In genomic region chr6:164507197-164507957, GRCh38 we compare ENCODE assay signal across 1 cellular context.
TF ChIP-seq lines count a peak whose summit lies in the region.

No MANE protein-coding gene starts in this region.

TF ChIP-seq in GM12878, 131 proteins besides CTCF, POLR2A, EP300 and RAD21 (continued from another document and continues in another):
- peak; percentile 89 for TF ChIP-seq MEF2B (IDR thresholded peaks at IDR 0.05; ENCODE audit: partially characterized antibody, poor library complexity, severe bottlenecking)
- TF ChIP-seq, protein P1, sequence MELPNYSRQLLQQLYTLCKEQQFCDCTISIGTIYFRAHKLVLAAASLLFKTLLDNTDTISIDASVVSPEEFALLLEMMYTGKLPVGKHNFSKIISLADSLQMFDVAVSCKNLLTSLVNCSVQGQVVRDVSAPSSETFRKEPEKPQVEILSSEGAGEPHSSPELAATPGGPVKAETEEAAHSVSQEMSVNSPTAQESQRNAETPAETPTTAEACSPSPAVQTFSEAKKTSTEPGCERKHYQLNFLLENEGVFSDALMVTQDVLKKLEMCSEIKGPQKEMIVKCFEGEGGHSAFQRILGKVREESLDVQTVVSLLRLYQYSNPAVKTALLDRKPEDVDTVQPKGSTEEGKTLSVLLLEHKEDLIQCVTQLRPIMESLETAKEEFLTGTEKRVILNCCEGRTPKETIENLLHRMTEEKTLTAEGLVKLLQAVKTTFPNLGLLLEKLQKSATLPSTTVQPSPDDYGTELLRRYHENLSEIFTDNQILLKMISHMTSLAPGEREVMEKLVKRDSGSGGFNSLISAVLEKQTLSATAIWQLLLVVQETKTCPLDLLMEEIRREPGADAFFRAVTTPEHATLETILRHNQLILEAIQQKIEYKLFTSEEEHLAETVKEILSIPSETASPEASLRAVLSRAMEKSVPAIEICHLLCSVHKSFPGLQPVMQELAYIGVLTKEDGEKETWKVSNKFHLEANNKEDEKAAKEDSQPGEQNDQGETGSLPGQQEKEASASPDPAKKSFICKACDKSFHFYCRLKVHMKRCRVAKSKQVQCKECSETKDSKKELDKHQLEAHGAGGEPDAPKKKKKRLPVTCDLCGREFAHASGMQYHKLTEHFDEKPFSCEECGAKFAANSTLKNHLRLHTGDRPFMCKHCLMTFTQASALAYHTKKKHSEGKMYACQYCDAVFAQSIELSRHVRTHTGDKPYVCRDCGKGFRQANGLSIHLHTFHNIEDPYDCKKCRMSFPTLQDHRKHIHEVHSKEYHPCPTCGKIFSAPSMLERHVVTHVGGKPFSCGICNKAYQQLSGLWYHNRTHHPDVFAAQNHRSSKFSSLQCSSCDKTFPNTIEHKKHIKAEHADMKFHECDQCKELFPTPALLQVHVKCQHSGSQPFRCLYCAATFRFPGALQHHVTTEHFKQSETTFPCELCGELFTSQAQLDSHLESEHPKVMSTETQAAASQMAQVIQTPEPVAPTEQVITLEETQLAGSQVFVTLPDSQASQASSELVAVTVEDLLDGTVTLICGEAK (IDR thresholded peaks at IDR 0.05; ENCODE audit: borderline replicate concordance), result peak; percentile 77; the same call in 1 of the 2 replicates
- TF ChIP-seq TCF7 (IDR thresholded peaks at IDR 0.05; ENCODE audit: borderline replicate concordance), result no peak
- no peak for TF ChIP-seq GABPA (IDR thresholded peaks at IDR 0.05; ENCODE audit: low read depth)
- no peak for TF ChIP-seq HDAC6 (IDR thresholded peaks at IDR 0.05; ENCODE audit: unreplicated experiment)
- no peak for TF ChIP-seq HDAC2 (IDR thresholded peaks at IDR 0.05)
- TF ChIP-seq JUNB (IDR thresholded peaks at IDR 0.05), result peak; percentile 54
- no peak for TF ChIP-seq NRF1 (conservative IDR thresholded peaks at IDR 0.05; ENCODE audit: low read depth, low read length)
- peak; percentile 87 for TF ChIP-seq BACH1 (IDR thresholded peaks at IDR 0.05; ENCODE audit: borderline replicate concordance)
- TF ChIP-seq ZNF384 (IDR thresholded peaks at IDR 0.05; ENCODE audit: borderline replicate concordance, low read depth, low read length), result no peak
- TF ChIP-seq RELA (IDR thresholded peaks at IDR 0.05; ENCODE audit: borderline replicate concordance, partially characterized antibody), result no peak
- no peak for TF ChIP-seq SREBF2 (IDR thresholded peaks at IDR 0.05; ENCODE audit: low read length)
- peak; percentile 93 for TF ChIP-seq CBX5 (IDR thresholded peaks at IDR 0.05; ENCODE audit: low read depth)
- peak; percentile 70; the same call in 1 of the 2 replicates for TF ChIP-seq IRF4 (IDR thresholded peaks at IDR 0.05; ENCODE audit: low read depth, low read length)
- TF ChIP-seq BCL11A (IDR thresholded peaks at IDR 0.05; ENCODE audit: low read depth, low read length), result peak; percentile 81
- TF ChIP-seq HSF1 (IDR thresholded peaks at IDR 0.05; ENCODE audit: low read depth, low read length), result no peak
- peak; percentile 97 for TF ChIP-seq SKIL (IDR thresholded peaks at IDR 0.05; ENCODE audit: low read depth, poor library complexity, severe bottlenecking)
- TF ChIP-seq, protein P2, sequence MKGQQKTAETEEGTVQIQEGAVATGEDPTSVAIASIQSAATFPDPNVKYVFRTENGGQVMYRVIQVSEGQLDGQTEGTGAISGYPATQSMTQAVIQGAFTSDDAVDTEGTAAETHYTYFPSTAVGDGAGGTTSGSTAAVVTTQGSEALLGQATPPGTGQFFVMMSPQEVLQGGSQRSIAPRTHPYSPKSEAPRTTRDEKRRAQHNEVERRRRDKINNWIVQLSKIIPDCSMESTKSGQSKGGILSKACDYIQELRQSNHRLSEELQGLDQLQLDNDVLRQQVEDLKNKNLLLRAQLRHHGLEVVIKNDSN (IDR thresholded peaks at IDR 0.05; ENCODE audit: borderline replicate concordance, extremely low read length, insufficient read depth, low read depth, low read length), result no peak
- TF ChIP-seq RAD51 (IDR thresholded peaks at IDR 0.05), result no peak
- no peak for TF ChIP-seq ZNF274 (IDR thresholded peaks at IDR 0.05; ENCODE audit: insufficient read depth, insufficient read length)
- no peak for TF ChIP-seq REST (IDR thresholded peaks at IDR 0.05; ENCODE audit: low read depth, low read length)
- peak; percentile 94 for TF ChIP-seq NBN (IDR thresholded peaks at IDR 0.05)
- TF ChIP-seq, protein P3, sequence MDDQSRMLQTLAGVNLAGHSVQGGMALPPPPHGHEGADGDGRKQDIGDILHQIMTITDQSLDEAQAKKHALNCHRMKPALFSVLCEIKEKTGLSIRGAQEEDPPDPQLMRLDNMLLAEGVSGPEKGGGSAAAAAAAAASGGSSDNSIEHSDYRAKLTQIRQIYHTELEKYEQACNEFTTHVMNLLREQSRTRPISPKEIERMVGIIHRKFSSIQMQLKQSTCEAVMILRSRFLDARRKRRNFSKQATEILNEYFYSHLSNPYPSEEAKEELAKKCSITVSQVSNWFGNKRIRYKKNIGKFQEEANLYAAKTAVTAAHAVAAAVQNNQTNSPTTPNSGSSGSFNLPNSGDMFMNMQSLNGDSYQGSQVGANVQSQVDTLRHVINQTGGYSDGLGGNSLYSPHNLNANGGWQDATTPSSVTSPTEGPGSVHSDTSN (IDR thresholded peaks at IDR 0.05; ENCODE audit: insufficient replicate concordance, low read depth, low read length), result peak; percentile 19
- peak; percentile 96 for TF ChIP-seq SPI1 (IDR thresholded peaks at IDR 0.05; ENCODE audit: borderline replicate concordance, insufficient read depth, low read depth, low read length)
- TF ChIP-seq PAX5 (IDR thresholded peaks at IDR 0.05; ENCODE audit: borderline replicate concordance, low read depth, low read length), result peak; percentile 59; the same call in 1 of the 2 replicates
- no peak for TF ChIP-seq TCF3 (IDR thresholded peaks at IDR 0.05; ENCODE audit: borderline replicate concordance, insufficient read depth, low read depth, low read length)
- no peak for TF ChIP-seq ZNF207 (IDR thresholded peaks at IDR 0.05; ENCODE audit: borderline replicate concordance)
- TF ChIP-seq KLF5 (IDR thresholded peaks at IDR 0.05; ENCODE audit: partially characterized antibody), result peak; percentile 16
- no peak for TF ChIP-seq RCOR1 (conservative IDR thresholded peaks at IDR 0.05; ENCODE audit: low read depth, low read length)
- TF ChIP-seq PML (IDR thresholded peaks at IDR 0.05; ENCODE audit: low read length), result no peak
- no peak for TF ChIP-seq CBX3 (IDR thresholded peaks at IDR 0.05; ENCODE audit: borderline replicate concordance, low read depth)
- TF ChIP-seq MTA3 (IDR thresholded peaks at IDR 0.05; ENCODE audit: borderline replicate concordance, low read length), result 0 out of 2 replicates have a peak, but pooled peaks have one; percentile 33
- TF ChIP-seq SMAD1 (IDR thresholded peaks at IDR 0.05; ENCODE audit: low read depth, partially characterized antibody), result peak; percentile 76
- TF ChIP-seq, protein P4, sequence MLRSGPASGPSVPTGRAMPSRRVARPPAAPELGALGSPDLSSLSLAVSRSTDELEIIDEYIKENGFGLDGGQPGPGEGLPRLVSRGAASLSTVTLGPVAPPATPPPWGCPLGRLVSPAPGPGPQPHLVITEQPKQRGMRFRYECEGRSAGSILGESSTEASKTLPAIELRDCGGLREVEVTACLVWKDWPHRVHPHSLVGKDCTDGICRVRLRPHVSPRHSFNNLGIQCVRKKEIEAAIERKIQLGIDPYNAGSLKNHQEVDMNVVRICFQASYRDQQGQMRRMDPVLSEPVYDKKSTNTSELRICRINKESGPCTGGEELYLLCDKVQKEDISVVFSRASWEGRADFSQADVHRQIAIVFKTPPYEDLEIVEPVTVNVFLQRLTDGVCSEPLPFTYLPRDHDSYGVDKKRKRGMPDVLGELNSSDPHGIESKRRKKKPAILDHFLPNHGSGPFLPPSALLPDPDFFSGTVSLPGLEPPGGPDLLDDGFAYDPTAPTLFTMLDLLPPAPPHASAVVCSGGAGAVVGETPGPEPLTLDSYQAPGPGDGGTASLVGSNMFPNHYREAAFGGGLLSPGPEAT (IDR thresholded peaks at IDR 0.05; ENCODE audit: low read depth), result peak; percentile 89
- TF ChIP-seq MEF2A (IDR thresholded peaks at IDR 0.05; ENCODE audit: insufficient read depth, low read depth, low read length), result peak; percentile 62; the same call in 1 of the 2 replicates
- TF ChIP-seq, protein P5, sequence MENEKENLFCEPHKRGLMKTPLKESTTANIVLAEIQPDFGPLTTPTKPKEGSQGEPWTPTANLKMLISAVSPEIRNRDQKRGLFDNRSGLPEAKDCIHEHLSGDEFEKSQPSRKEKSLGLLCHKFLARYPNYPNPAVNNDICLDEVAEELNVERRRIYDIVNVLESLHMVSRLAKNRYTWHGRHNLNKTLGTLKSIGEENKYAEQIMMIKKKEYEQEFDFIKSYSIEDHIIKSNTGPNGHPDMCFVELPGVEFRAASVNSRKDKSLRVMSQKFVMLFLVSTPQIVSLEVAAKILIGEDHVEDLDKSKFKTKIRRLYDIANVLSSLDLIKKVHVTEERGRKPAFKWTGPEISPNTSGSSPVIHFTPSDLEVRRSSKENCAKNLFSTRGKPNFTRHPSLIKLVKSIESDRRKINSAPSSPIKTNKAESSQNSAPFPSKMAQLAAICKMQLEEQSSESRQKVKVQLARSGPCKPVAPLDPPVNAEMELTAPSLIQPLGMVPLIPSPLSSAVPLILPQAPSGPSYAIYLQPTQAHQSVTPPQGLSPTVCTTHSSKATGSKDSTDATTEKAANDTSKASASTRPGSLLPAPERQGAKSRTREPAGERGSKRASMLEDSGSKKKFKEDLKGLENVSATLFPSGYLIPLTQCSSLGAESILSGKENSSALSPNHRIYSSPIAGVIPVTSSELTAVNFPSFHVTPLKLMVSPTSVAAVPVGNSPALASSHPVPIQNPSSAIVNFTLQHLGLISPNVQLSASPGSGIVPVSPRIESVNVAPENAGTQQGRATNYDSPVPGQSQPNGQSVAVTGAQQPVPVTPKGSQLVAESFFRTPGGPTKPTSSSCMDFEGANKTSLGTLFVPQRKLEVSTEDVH (IDR thresholded peaks at IDR 0.05; ENCODE audit: low read depth, partially characterized antibody), result peak; percentile 43
- TF ChIP-seq CBFB (IDR thresholded peaks at IDR 0.05; ENCODE audit: low read depth), result 0 out of 2 replicates have a peak, but pooled peaks have one; percentile 34
- peak; percentile 27; the same call in 1 of the 2 replicates for TF ChIP-seq ZNF24 (IDR thresholded peaks at IDR 0.05)
- no peak for TF ChIP-seq FOXK2 (IDR thresholded peaks at IDR 0.05)
- no peak for TF ChIP-seq RFX5 (IDR thresholded peaks at IDR 0.05; ENCODE audit: low read depth, low read length)
- TF ChIP-seq SMARCA5 (IDR thresholded peaks at IDR 0.05), result no peak
- TF ChIP-seq ZSCAN29 (IDR thresholded peaks at IDR 0.05), result 0 out of 2 replicates have a peak, but pooled peaks have one; percentile 41
